In the genomic region with DNA sequence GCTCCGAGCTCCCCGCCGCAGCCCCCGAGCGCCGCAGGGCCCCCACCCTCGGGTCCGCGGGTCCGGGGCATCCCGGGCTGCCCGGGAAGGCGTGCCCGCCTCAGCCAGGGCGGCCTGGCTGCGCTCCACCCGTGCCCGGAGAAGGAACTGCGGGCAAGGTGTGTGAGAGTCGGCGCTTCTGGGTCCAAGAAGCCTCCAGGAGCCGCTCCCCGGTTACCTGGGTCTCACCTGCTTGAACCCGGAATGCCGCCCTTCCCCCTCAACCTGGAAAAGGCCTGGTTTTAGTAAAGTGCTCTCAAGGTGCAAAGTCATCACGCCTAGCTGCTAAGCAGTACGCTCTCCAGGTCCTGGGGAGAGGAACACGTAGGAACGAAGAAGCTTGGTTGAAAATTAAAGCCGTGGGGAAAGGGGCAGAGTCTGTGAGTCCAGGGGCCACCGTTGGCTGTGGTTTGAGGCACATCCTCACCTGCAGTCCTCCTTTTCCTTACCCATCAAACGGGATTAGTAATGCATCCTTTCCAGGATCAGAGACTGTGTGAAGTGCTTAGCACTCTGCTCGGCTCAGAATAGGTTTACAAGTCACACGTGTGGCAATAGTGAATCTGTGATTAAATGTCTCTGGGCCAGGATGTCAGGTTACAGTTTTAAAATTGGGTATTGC, we compare ENCODE assay signal across 8 cellular contexts. TPM values are rescaled to one million over a fixed set of nuclear protein-coding genes. Genes with fewer than 3 reads are reported as not detected.
A peak's percentile ranks its signal among the peaks of the same experiment; 100 is the strongest.
DNase-seq lines count a peak whose midpoint lies in the region; ATAC-seq and TF ChIP-seq lines count a peak whose summit lies in the region.

No MANE protein-coding gene starts in this region.

- H3K4me3 ChIP-seq in astrocyte of the spinal cord (ENCODE audit: low read depth, low read length) (peak overlapping the region; percentile 74), kidney epithelial cell (ENCODE audit: low read depth, low read length) (peak overlapping the region; percentile 97), stomach (peak overlapping the region; percentile 59 to 81 (median 71))

- intact Hi-C loops in stomach (cut with DNase I; ENCODE audit: low total_unique reads): no loop called here

- DNase-seq in NCI-H2227 (lab: John Stamatoyannopoulos, UW; ENCODE audit: unreplicated experiment) (peak; percentile 27), NCI-H2227 treated with DMSO at 0.1 percent for 48 hours (lab: John Stamatoyannopoulos, UW) (no peak), NCI-H1105 (lab: John Stamatoyannopoulos, UW) (peak; percentile 28), astrocyte of the spinal cord (ENCODE audit: low read depth, low spot score) (peak; percentile 33), kidney epithelial cell (ENCODE audit: low read depth) (no peak), stomach (peak; percentile 49), cortex of kidney (lab: John Stamatoyannopoulos, UW) (no peak)

- peak overlapping the region; percentile 90 to 95 (median 92) for H3K27ac ChIP-seq in stomach

- WGBS in stomach, 5 donors: 1 to 7% (median 3%) methylated on average over 15 to 34 of the region's 34 CpGs

- H3K4me1 ChIP-seq in stomach: peaks cover 33 to 66% (median 50%) of the 10 kb centered on the region in 4 donors

- H3K9me3 ChIP-seq in stomach: no peaks in the 10 kb centered on the region

- no peak for TF ChIP-seq EP300 in stomach (IDR thresholded peaks at IDR 0.05)

- no peaks in the 10 kb centered on the region for H3K36me3 ChIP-seq in kidney epithelial cell (ENCODE audit: control insufficient read depth, insufficient read depth, low read length)
- no peaks in the 10 kb centered on the region for H3K36me3 ChIP-seq in stomach

- H3K27me3 ChIP-seq in kidney epithelial cell (ENCODE audit: control insufficient read depth, insufficient read depth, low read length): no peaks in the 10 kb centered on the region
- peaks cover 0 to 12% (median 0%) of the 10 kb centered on the region in 3 donors for H3K27me3 ChIP-seq in stomach

- ATAC-seq in GM19351 (IDR thresholded peaks at IDR 0.05; ENCODE audit: unreplicated experiment): no peak

- no peak for TF ChIP-seq CTCF in astrocyte of the spinal cord (IDR thresholded peaks at IDR 0.05; ENCODE audit: low read depth, low read length)
- TF ChIP-seq CTCF in kidney epithelial cell (IDR thresholded peaks at IDR 0.05; ENCODE audit: insufficient read depth, low read length, poor library complexity, severe bottlenecking): no peak
- no peak for TF ChIP-seq CTCF in stomach (IDR thresholded peaks at IDR 0.05)

- TF ChIP-seq POLR2A in stomach (IDR thresholded peaks at IDR 0.05): no peak

- in situ Hi-C loops in astrocyte of the spinal cord (cut with HindIII; ENCODE audit: low sequenced_read_pairs): no loop called here

RNA-seq across cellular contexts. Expression of gene ASAP2, which starts 1.2 kb away (rescaled TPM):
- 38.1 and 42.2 TPM in 2 replicates for total RNA-seq in kidney epithelial cell
- total RNA-seq in stomach: 10 to 100 TPM; 32.1 to 55.4 (median 37.1) TPM
- 10 to 100 TPM in 1 of 3 donors, 1 to 10 TPM in 2; 9.7 to 25.1 (median 9.8) TPM for polyA plus RNA-seq in stomach

Comparison
In these comparisons a context has a peak if more than half of its experiments do, and no peak if none do; other contexts are left out.
1. DNase-seq: peak in NCI-H2227 (single experiment), NCI-H1105 (single experiment), astrocyte of the spinal cord (single experiment) and stomach (single experiment); none in NCI-H2227 treated with DMSO at 0.1 percent for 48 hours (single experiment), kidney epithelial cell (single experiment) and cortex of kidney (single experiment).
2. Peak in every context shown above with its lines, with median percentiles within 50 percentile points of each other: H3K4me3 ChIP-seq.